Comparison of ENCODE assay signal across 8 cellular contexts in the genomic region with DNA sequence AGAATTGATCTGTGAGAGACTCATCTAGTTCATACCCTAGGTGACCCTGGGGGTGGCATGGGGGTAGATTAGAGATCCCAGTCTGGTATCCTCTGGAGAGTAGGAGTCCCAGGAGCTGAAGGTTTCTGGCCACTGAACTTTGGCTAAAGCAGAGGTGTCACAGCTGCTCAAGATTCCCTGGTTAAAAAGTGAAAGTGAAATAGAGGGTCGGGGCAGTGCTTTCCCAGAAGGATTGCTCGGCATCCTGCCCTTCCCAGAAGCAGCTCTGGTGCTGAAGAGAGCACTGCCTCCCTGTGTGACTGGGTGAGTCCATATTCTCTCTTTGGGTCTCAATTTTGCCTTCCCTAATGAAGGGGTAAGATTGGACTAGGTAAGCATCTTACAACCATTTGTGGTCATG. TPM values are rescaled to one million over a fixed set of nuclear protein-coding genes. Genes with fewer than 3 reads are reported as not detected.
DNase-seq lines count a peak whose midpoint lies in the region; ATAC-seq and TF ChIP-seq lines count a peak whose summit lies in the region.

No MANE protein-coding gene starts in this region.

- H4K20me1 ChIP-seq in PC-9 (ENCODE audit: insufficient read depth): peaks cover 3% of the 10 kb centered on the region; the same call in 1 of the 2 replicates

- POLR2A ChIA-PET in naive thymus-derived CD4-positive, alpha-beta T cell (lab: Charles Lee): interaction anchor here (0.6 to 2.0 kb wide), 5 partner anchors 9 to 40 kb away, joined by 3 to 11 read pairs (median 6); no protein-coding TSS in a partner anchor
- POLR2A ChIA-PET in PC-9 (lab: Charles Lee; ENCODE audit: unreplicated experiment): no interaction called here

- peak overlapping the region; percentile 49 for H3K27ac ChIP-seq in duodenal mucosa (ENCODE audit: low read depth, low read length)
- peak overlapping the region; percentile 64 for H3K27ac ChIP-seq in naive thymus-derived CD4-positive, alpha-beta T cell (ENCODE audit: low read depth, low read length)
- H3K27ac ChIP-seq in PC-9: no peak overlapping the region

- H3K36me3 ChIP-seq in duodenal mucosa (ENCODE audit: control insufficient read depth in 1 of 2, insufficient read depth in 2 of 2, low read length in 2 of 2): peaks cover 39 to 61% of the 10 kb centered on the region in 2 donors
- H3K36me3 ChIP-seq in naive thymus-derived CD4-positive, alpha-beta T cell (ENCODE audit: control insufficient read depth in 2 of 3, insufficient read depth in 3 of 3, low read length in 3 of 3): peaks cover 0 to 42% (median 2%) of the 10 kb centered on the region in 3 experiments
- H3K36me3 ChIP-seq in PC-9 (ENCODE audit: low read depth): 0 out of 2 replicates have a peak, but pooled peaks cover 11% of the 10 kb centered on the region

- no peaks in the 10 kb centered on the region for H3K27me3 Mint-ChIP-seq in naive thymus-derived CD4-positive, alpha-beta T cell

- H3K27me3 ChIP-seq in duodenal mucosa (ENCODE audit: control insufficient read depth in 1 of 2, insufficient read depth in 2 of 2, low read length in 2 of 2): no peaks in the 10 kb centered on the region
- H3K27me3 ChIP-seq in naive thymus-derived CD4-positive, alpha-beta T cell (ENCODE audit: control insufficient read depth in 2 of 2, insufficient read depth in 2 of 2, low read length in 2 of 2): no peaks in the 10 kb centered on the region
- no peaks in the 10 kb centered on the region for H3K27me3 ChIP-seq in PC-9 (ENCODE audit: insufficient read depth, low read depth)

- TF ChIP-seq CTCF in PC-9 (conservative IDR thresholded peaks at IDR 0.05): no peak

- intact Hi-C loops in naive thymus-derived CD4-positive, alpha-beta T cell (cut with micrococcal nuclease): no loop called here
- intact Hi-C loops in PC-9 (cut with micrococcal nuclease; ENCODE audit: unreplicated experiment): no loop called here

- peaks cover 22 to 40% (median 36%) of the 10 kb centered on the region in 7 donors for H3K4me1 Mint-ChIP-seq in naive thymus-derived CD4-positive, alpha-beta T cell

- peaks cover 23 to 28% of the 10 kb centered on the region in 2 donors for H3K4me1 ChIP-seq in duodenal mucosa (ENCODE audit: control insufficient read depth in 1 of 2, insufficient read depth in 2 of 2, low read length in 2 of 2)
- peaks cover 14 to 19% of the 10 kb centered on the region in 2 donors for H3K4me1 ChIP-seq in naive thymus-derived CD4-positive, alpha-beta T cell (ENCODE audit: control insufficient read depth in 2 of 2, insufficient read depth in 2 of 2, low read length in 2 of 2)
- no peaks in the 10 kb centered on the region for H3K4me1 ChIP-seq in PC-9 (replicated peaks; ENCODE audit: insufficient read depth)

- H3K9me2 ChIP-seq in PC-9 (ENCODE audit: insufficient read depth): no peaks in the 10 kb centered on the region

- peaks cover 0 to 21% (median 9%) of the 10 kb centered on the region in 5 donors for H3K36me3 Mint-ChIP-seq in naive thymus-derived CD4-positive, alpha-beta T cell

- CTCF ChIA-PET in naive thymus-derived CD4-positive, alpha-beta T cell (lab: Charles Lee): interaction anchor here (1.0 kb wide), 1 partner anchor 99 kb away, joined by 3 read pairs; no protein-coding TSS in a partner anchor
- CTCF ChIA-PET in PC-9 (lab: Charles Lee): no interaction called here

- peak overlapping the region; percentile 8 to 33 for H3K9ac ChIP-seq in duodenal mucosa (ENCODE audit: low read depth in 1 of 2, low read length in 2 of 2)

- no peaks in the 10 kb centered on the region for H3K79me2 ChIP-seq in PC-9 (ENCODE audit: low read depth)

- H3K4me3 Mint-ChIP-seq in naive thymus-derived CD4-positive, alpha-beta T cell: peak overlapping the region; percentile 88 to 99 (median 91)

- ATAC-seq in naive thymus-derived CD4-positive, alpha-beta T cell: no peak
- ATAC-seq in GM18868 (IDR thresholded peaks at IDR 0.05; ENCODE audit: unreplicated experiment): no peak

- DNase-seq in ACHN (peak; percentile 10), LHCN-M2 (ENCODE audit: low read depth) (peak; percentile 41), NCI-H1930 (lab: John Stamatoyannopoulos, UW) (no peak), PC-9 (no peak), HUDEP-2 (lab: John Stamatoyannopoulos, UW; ENCODE audit: unreplicated experiment in 76 of 76) (no peak)
- no peak for DNase-seq in naive thymus-derived CD4-positive, alpha-beta T cell

- H3F3A ChIP-seq in PC-9 (ENCODE audit: insufficient read depth, low read depth): peaks cover 23% of the 10 kb centered on the region; the same call in 1 of the 2 replicates

- H3K27ac Mint-ChIP-seq in naive thymus-derived CD4-positive, alpha-beta T cell: peak overlapping the region; percentile 93 to 99 (median 97)

- no peak overlapping the region for H3K4me2 ChIP-seq in PC-9

- in situ Hi-C loops in ACHN (cut with HindIII; ENCODE audit: low pct_ligation_motif_present, low pct_unique_long_range_greater_than_20kb, low sequenced_read_pairs): no loop called here

- H3K9me3 ChIP-seq in duodenal mucosa (ENCODE audit: control insufficient read depth in 1 of 2, low read length in 2 of 2): no peaks in the 10 kb centered on the region
- no peaks in the 10 kb centered on the region for H3K9me3 ChIP-seq in naive thymus-derived CD4-positive, alpha-beta T cell (ENCODE audit: control insufficient read depth in 2 of 3, low read length in 3 of 3)
- H3K9me3 ChIP-seq in PC-9 (ENCODE audit: insufficient read depth, low read depth): no peaks in the 10 kb centered on the region

- BruUV-seq in PC-9 (replicated peaks; lab: Mats Ljungman, UMichigan): no TSS peak

- no peak overlapping the region for H2AFZ ChIP-seq in PC-9

- H3K4me3 ChIP-seq in duodenal mucosa (ENCODE audit: low read depth in 1 of 2, low read length in 2 of 2) (peak overlapping the region; percentile 46 to 48), PC-9 (no peak overlapping the region)
- H3K4me3 ChIP-seq in naive thymus-derived CD4-positive, alpha-beta T cell (ENCODE audit: low read length): peak overlapping the region; percentile 68

- no peaks in the 10 kb centered on the region for H3K9me3 Mint-ChIP-seq in naive thymus-derived CD4-positive, alpha-beta T cell

RNA-seq across cellular contexts. Expression of gene IL18BP, which starts 0.7 kb away (rescaled TPM):
- total RNA-seq in LHCN-M2 (2014; rRNA removed) (0.90 and 1.8 TPM in 2 replicates), PC-9 (2021) (16.9 and 17.9 TPM in 2 replicates)
- polyA plus RNA-seq in LHCN-M2 (2012): 1.2 TPM
- 10 to 100 TPM; 17.6 to 30.2 (median 23.1) TPM for total RNA-seq in naive thymus-derived CD4-positive, alpha-beta T cell
- polyA plus RNA-seq in naive thymus-derived CD4-positive, alpha-beta T cell: 10 to 100 TPM; 14.4 to 15.1 TPM

Comparison
In these comparisons a context has a peak if more than half of its experiments do, and no peak if none do; other contexts are left out.
1. DNase-seq: peak in ACHN (single experiment) and LHCN-M2 (single experiment); none in naive thymus-derived CD4-positive, alpha-beta T cell (0 of 9), NCI-H1930 (0 of 2), PC-9 (0 of 2) and HUDEP-2 (0 of 76).